Comparison of ENCODE assay signal across 8 cellular contexts in genomic region chr19:47729799-47730520, GRCh38. TPM values are rescaled to one million over a fixed set of nuclear protein-coding genes. Genes with fewer than 3 reads are reported as not detected.
DNase-seq lines count a peak whose midpoint lies in the region; ATAC-seq and TF ChIP-seq lines count a peak whose summit lies in the region.

No MANE protein-coding gene starts in this region.

- no peaks in the 10 kb centered on the region for H3K9me3 ChIP-seq in NT2/D1 (ENCODE audit: insufficient read depth, low read length)

- H3K27ac ChIP-seq in angular gyrus (ENCODE audit: low read depth, low read length) (peak overlapping the region; percentile 40), skin epidermis (peak overlapping the region in 18 of 21 experiments; percentile 44 to 90 (median 79))

- no peak for TF ChIP-seq POLR2A in GM18505 (IDR thresholded peaks at IDR 0.05; ENCODE audit: borderline replicate concordance, extremely low read depth, insufficient read depth, insufficient read length)

- peak overlapping the region; percentile 72 for H3K9ac ChIP-seq in NT2/D1 (ENCODE audit: insufficient read length, low read depth)

- no peak for ATAC-seq in GM18505 (IDR thresholded peaks at IDR 0.05; ENCODE audit: unreplicated experiment)

- peak overlapping the region; percentile 24 for H3K4me3 ChIP-seq in NT2/D1 (ENCODE audit: insufficient read length, low read depth)
- H3K4me3 ChIP-seq in iPS-11a (ENCODE audit: low read depth, low read length) = peak overlapping the region; percentile 29
- peak overlapping the region in 5 of 7 experiments; percentile 3 to 35 (median 25) for H3K4me3 ChIP-seq in skin epidermis

- H3K27me3 ChIP-seq in NT2/D1 (ENCODE audit: insufficient read depth, insufficient read length) = no peaks in the 10 kb centered on the region

- DNase-seq in GF-D8 (lab: John Stamatoyannopoulos, UW) (peak; percentile 79), NT2/D1 (ENCODE audit: low read depth, low spot score) (peak; percentile 66), CD1c-positive myeloid dendritic cell (ENCODE audit: extremely low spot score) (no peak), mesenteric fat pad (ENCODE audit: low spot score) (no peak)

- H3K36me3 ChIP-seq in NT2/D1 (ENCODE audit: insufficient read depth, insufficient read length, low read length) = peaks cover 41% of the 10 kb centered on the region

- H3K4me1 ChIP-seq in NT2/D1 (ENCODE audit: insufficient read depth, insufficient read length) = peaks cover 4% of the 10 kb centered on the region

RNA-seq across cellular contexts. Expression of gene NOP53, which starts 15.4 kb away (rescaled TPM):
- total RNA-seq in mesenteric fat pad = 194 TPM

RNA-seq across cellular contexts. Expression of gene EHD2, which starts 16.7 kb away (rescaled TPM):
- 327 TPM for total RNA-seq in mesenteric fat pad

RNA-seq across cellular contexts. Expression of gene SELENOW, which starts 48.5 kb away (rescaled TPM):
- 232 TPM for total RNA-seq in mesenteric fat pad

Comparison
In these comparisons a context has a peak if more than half of its experiments do, and no peak if none do; other contexts are left out.
1. DNase-seq: peak in GF-D8 (single experiment) and NT2/D1 (single experiment); none in CD1c-positive myeloid dendritic cell (single experiment) and mesenteric fat pad (single experiment).
2. Peak in every context shown above with its lines, with median percentiles within 50 percentile points of each other: H3K4me3 ChIP-seq.